ENCODE assay signal across 9 cellular contexts in the genomic region with DNA sequence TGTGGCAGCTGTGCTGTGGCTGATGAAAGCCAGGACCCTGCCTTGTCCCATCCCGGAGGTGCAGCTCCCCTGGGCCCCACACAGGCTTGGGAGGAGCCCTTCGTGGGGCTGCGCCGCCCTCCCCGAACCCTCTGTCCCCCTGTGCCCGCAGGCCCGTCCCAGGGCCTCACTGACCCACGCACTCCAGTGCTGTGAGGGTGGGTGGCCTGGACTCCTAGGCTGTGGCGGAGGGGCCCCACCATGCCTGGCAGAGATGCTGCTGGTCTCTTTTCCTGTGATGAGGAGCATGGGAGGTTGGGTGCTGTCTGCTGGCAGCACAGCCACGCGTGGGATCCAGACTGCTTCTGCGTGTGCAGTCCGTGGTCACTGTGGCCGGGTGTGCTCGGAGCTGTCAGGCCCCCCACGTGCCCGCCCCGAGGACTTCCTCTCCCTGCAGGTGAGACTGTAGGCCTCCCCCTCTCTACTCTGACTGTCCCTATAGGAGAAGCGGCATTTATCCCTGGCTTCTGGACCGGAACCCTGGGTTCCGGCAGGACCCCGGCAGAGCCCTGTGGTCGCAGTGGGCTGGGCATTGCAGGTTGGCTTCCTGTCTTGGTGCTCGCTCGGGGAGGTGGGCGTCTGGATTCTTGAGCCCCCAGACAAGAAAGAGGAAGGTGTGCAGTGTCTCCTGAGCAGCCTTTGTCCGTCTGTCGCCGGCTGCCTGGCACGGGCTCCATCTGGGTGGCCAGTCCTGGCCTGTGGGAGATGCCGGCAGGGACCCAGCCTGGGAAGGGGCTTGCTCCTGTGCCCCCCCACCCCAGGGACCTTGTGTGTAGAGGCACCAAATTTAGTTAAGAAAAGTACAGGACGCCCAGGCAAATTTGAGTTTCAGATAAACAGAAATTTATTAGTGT. TPM values are rescaled to one million over a fixed set of nuclear protein-coding genes. Genes with fewer than 3 reads are reported as not detected.
DNase-seq lines count a peak whose midpoint lies in the region; ATAC-seq and TF ChIP-seq lines count a peak whose summit lies in the region.
"Had no signal": no experiment of that assay in that cellular context is flagged by ENCODE, and none has a peak within 500 bp of the region (broad histone marks: within the 10 kb centered on the region; RNA-seq: fewer than 3 reads in every experiment).

No MANE protein-coding gene starts in this region.

- no peak for ATAC-seq in HG02973 (IDR thresholded peaks at IDR 0.05; ENCODE audit: unreplicated experiment)
- ATAC-seq: foreskin keratinocyte had no signal

- no peak for TF ChIP-seq POLR2A in prostate gland (IDR thresholded peaks at IDR 0.05)

- H2AFZ ChIP-seq in OCI-LY7 (ENCODE audit: low read length): no peak overlapping the region

- H3K36me3 ChIP-seq in OCI-LY7 (ENCODE audit: insufficient read depth, low read length) (peaks cover 54% of the 10 kb centered on the region), prostate gland (no peaks in the 10 kb centered on the region)

- peak overlapping the region; percentile 91 for H3K4me2 ChIP-seq in OCI-LY7 (ENCODE audit: low read length)

- DNase-seq in D341Med (ENCODE audit: low spot score) (peak; percentile 39), OCI-LY7 (ENCODE audit: low spot score) (no peak), epithelial cell of esophagus (ENCODE audit: low read depth) (no peak), prostate gland (ENCODE audit: low spot score) (no peak), medulla oblongata (ENCODE audit: extremely low spot score) (no peak), cerebellar nuclear complex (lab: John Stamatoyannopoulos, UW) (no peak), NCI-H146 (lab: John Stamatoyannopoulos, UW) (no peak)
- DNase-seq: foreskin keratinocyte had no signal

- H3K9me3 ChIP-seq in OCI-LY7 (ENCODE audit: low read length) (no peaks in the 10 kb centered on the region), prostate gland (no peaks in the 10 kb centered on the region)

- 0 out of 2 replicates have a peak, but pooled peaks cover 5% of the 10 kb centered on the region for H4K20me1 ChIP-seq in OCI-LY7 (ENCODE audit: insufficient read depth, low read length)

- CTCF ChIA-PET in OCI-LY7 (lab: Charles Lee; ENCODE audit: unreplicated experiment): no interaction called here

- no peaks in the 10 kb centered on the region for H3K9me2 ChIP-seq in OCI-LY7 (ENCODE audit: insufficient read depth, low read length)

- H3K4me1 ChIP-seq in OCI-LY7 (ENCODE audit: insufficient read depth, low read length, poor library complexity, severe bottlenecking) (peaks cover 28% of the 10 kb centered on the region), prostate gland (replicated peaks) (peaks cover 9% of the 10 kb centered on the region)
- H3K4me1 ChIP-seq: foreskin keratinocyte had no signal

- TF ChIP-seq CTCF in OCI-LY7 (conservative IDR thresholded peaks at IDR 0.05; ENCODE audit: low read length) (no peak), epithelial cell of esophagus (IDR thresholded peaks at IDR 0.05; ENCODE audit: insufficient read depth, low read depth, low read length, missing control alignments) (no peak), prostate gland (IDR thresholded peaks at IDR 0.05) (no peak)

- peaks cover 44% of the 10 kb centered on the region for H3K79me2 ChIP-seq in OCI-LY7 (ENCODE audit: insufficient read depth, low read depth, low read length)

- intact Hi-C loops in OCI-LY7 (cut with micrococcal nuclease; ENCODE audit: unreplicated experiment): no loop called here
- intact Hi-C loops in prostate gland (cut with DNase I): no loop called here

- POLR2A ChIA-PET in OCI-LY7 (lab: Charles Lee): interaction anchor here (0.6 to 1.0 kb wide), 2 partner anchors 19 to 287 kb away, joined by 3 read pairs; no protein-coding TSS in a partner anchor

- H3K27ac ChIP-seq in OCI-LY7 (ENCODE audit: low read depth, low read length, poor library complexity, severe bottlenecking) (no peak overlapping the region), prostate gland (peak overlapping the region; percentile 55 to 61)
- H3K27ac ChIP-seq: foreskin keratinocyte had no signal

- no peaks in the 10 kb centered on the region for H3K27me3 ChIP-seq in prostate gland (replicated peaks; ENCODE audit: insufficient read depth)
- H3K27me3 ChIP-seq: foreskin keratinocyte had no signal

- H3K4me3 ChIP-seq in OCI-LY7 (ENCODE audit: low read depth, low read length, poor library complexity, severe bottlenecking) (peak overlapping the region; percentile 100), epithelial cell of esophagus (ENCODE audit: low read length) (peak overlapping the region; percentile 71), prostate gland (no peak overlapping the region)

- BruUV-seq in OCI-LY7 (replicated peaks; lab: Mats Ljungman, UMichigan): no TSS peak

- 60% methylated on average over 24 of the region's 32 CpGs for WGBS in prostate gland

RNA-seq across cellular contexts. Expression of gene MTA1, which starts 2.3 kb away (rescaled TPM):
- total RNA-seq in OCI-LY7 (2014; rRNA removed; shearing (Covaris generic)): 92.3 and 103 TPM in 2 replicates
- total RNA-seq in OCI-LY7 (2022): 217 and 220 TPM in 2 replicates
- total RNA-seq in prostate gland: 100 to 1,000 TPM in 1 of 2 donors, 10 to 100 TPM in 1; 58.9 to 155 TPM

RNA-seq across cellular contexts. Expression of gene TEX22, which starts 23.6 kb away (rescaled TPM):
- 1.3 and 2.3 TPM in 2 replicates for total RNA-seq in OCI-LY7 (2014; rRNA removed; shearing (Covaris generic))
- total RNA-seq in OCI-LY7 (2022): 9.2 and 12.2 TPM in 2 replicates
- under 1 TPM; 0.57 to 0.73 TPM for total RNA-seq in prostate gland

RNA-seq across cellular contexts. Expression of gene CRIP2, which starts 52.7 kb away (rescaled TPM):
- total RNA-seq in OCI-LY7 (2014; rRNA removed; shearing (Covaris generic)): not detected in 2 replicates
- total RNA-seq in OCI-LY7 (2022): not detected in 2 replicates
- total RNA-seq in prostate gland: 100 to 1,000 TPM in 1 of 2 donors, 10 to 100 TPM in 1; 86.7 to 134 TPM

Comparison
In these comparisons a context has a peak if more than half of its experiments do, and no peak if none do; other contexts are left out.
1. H3K4me3 ChIP-seq: peak in OCI-LY7 (single experiment) and epithelial cell of esophagus (single experiment); none in prostate gland (0 of 2).
2. RNA of gene CRIP2, which starts 52.7 kb away (total RNA-seq): 86.7 to 134 TPM in prostate gland; not detected in OCI-LY7; every median in the first group is over 10 times any median in the second.